Comparison of ENCODE assay signal across 8 cellular contexts in genomic region chr14:67673451-67673850, GRCh38. TPM values are rescaled to one million over a fixed set of nuclear protein-coding genes. Genes with fewer than 3 reads are reported as not detected.
DNase-seq lines count a peak whose midpoint lies in the region; ATAC-seq and TF ChIP-seq lines count a peak whose summit lies in the region.

No MANE protein-coding gene starts in this region.

- peak overlapping the region; percentile 98 for H3K27ac ChIP-seq in skeletal muscle tissue (ENCODE audit: low read depth, low read length)

- H3K4me3 ChIP-seq in HAP-1 (peak overlapping the region; percentile 88), WI38 (ENCODE audit: low read depth, low read length) (peak overlapping the region; percentile 92), skeletal muscle tissue (ENCODE audit: low read length in 3 of 3) (peak overlapping the region; percentile 92 to 99 (median 97))

- H3K9ac ChIP-seq in skeletal muscle tissue (ENCODE audit: low read depth in 1 of 3, low read length in 3 of 3): peak overlapping the region; percentile 97 to 98 (median 98)

- H3K27me3 Mint-ChIP-seq in glutamatergic neuron (ENCODE audit: unreplicated experiment): peaks cover 8% of the 10 kb centered on the region

- ATAC-seq in GM19395 (IDR thresholded peaks at IDR 0.05; ENCODE audit: unreplicated experiment): no peak
- no peak for ATAC-seq in GM21447 (IDR thresholded peaks at IDR 0.05; ENCODE audit: unreplicated experiment)

- H3K4me1 ChIP-seq in HAP-1: peaks cover 12% of the 10 kb centered on the region
- H3K4me1 ChIP-seq in skeletal muscle tissue (ENCODE audit: control insufficient read depth in 3 of 3, insufficient read depth in 3 of 3, low read length in 3 of 3): peaks cover 17 to 30% (median 20%) of the 10 kb centered on the region in 3 donors

- peaks cover 11% of the 10 kb centered on the region for H3K36me3 ChIP-seq in HAP-1 (replicated peaks)
- H3K36me3 ChIP-seq in skeletal muscle tissue (ENCODE audit: control insufficient read depth in 3 of 3, insufficient read depth in 3 of 3, low read length in 3 of 3): peaks cover 0 to 8% (median 0%) of the 10 kb centered on the region in 3 donors

- H3K4me3 Mint-ChIP-seq in glutamatergic neuron (ENCODE audit: unreplicated experiment): peak overlapping the region; percentile 96

- DNase-seq in HAP-1 (ENCODE audit: low spot score in 2 of 2): no peak
- DNase-seq in glutamatergic neuron: no peak
- no peak for DNase-seq in OCI-M2 (lab: John Stamatoyannopoulos, UW; ENCODE audit: unreplicated experiment)
- DNase-seq in CD1c-positive myeloid dendritic cell (ENCODE audit: extremely low spot score): no peak

- H3K9me3 ChIP-seq in HAP-1 (no peaks in the 10 kb centered on the region), skeletal muscle tissue (ENCODE audit: control insufficient read depth in 3 of 3, low read length in 3 of 3) (no peaks in the 10 kb centered on the region)

- TF ChIP-seq CTCF in WI38 (IDR thresholded peaks at IDR 0.05; ENCODE audit: low read depth, low read length) (no peak), glutamatergic neuron (IDR thresholded peaks at IDR 0.05; ENCODE audit: partially characterized antibody, unreplicated experiment) (no peak)

- H3K27ac Mint-ChIP-seq in glutamatergic neuron (ENCODE audit: unreplicated experiment): peak overlapping the region; percentile 79

- H3K9me3 Mint-ChIP-seq in glutamatergic neuron (ENCODE audit: unreplicated experiment): peaks cover 7% of the 10 kb centered on the region

- no peaks in the 10 kb centered on the region for H3K36me3 Mint-ChIP-seq in glutamatergic neuron (ENCODE audit: unreplicated experiment)

- H3K4me1 Mint-ChIP-seq in glutamatergic neuron (ENCODE audit: low read depth, unreplicated experiment): peaks cover 17% of the 10 kb centered on the region

- in situ Hi-C loops in HAP-1 (cut with MboI; ENCODE audit: low sequenced_read_pairs): no loop called here

- H3K27me3 ChIP-seq in HAP-1 (ENCODE audit: low read depth) (no peaks in the 10 kb centered on the region), skeletal muscle tissue (ENCODE audit: control insufficient read depth in 3 of 3, insufficient read depth in 3 of 3, low read length in 3 of 3) (no peaks in the 10 kb centered on the region)

RNA-seq across cellular contexts. Expression of gene VTI1B, which starts 1.0 kb away (rescaled TPM):
- total RNA-seq in glutamatergic neuron (ENCODE audit: unreplicated experiment) (77.7 TPM), skeletal muscle tissue (20.4 TPM)

RNA-seq across cellular contexts. Expression of gene RDH11, which starts 22.1 kb away (rescaled TPM):
- total RNA-seq in glutamatergic neuron (ENCODE audit: unreplicated experiment) (94.7 TPM), skeletal muscle tissue (35.5 TPM)

RNA-seq across cellular contexts. Expression of gene RDH12, which starts 28.2 kb away (rescaled TPM):
- total RNA-seq in glutamatergic neuron (ENCODE audit: unreplicated experiment): 0.22 TPM
- total RNA-seq in skeletal muscle tissue: 0.52 TPM

RNA-seq across cellular contexts. Expression of gene ARG2, which starts 53.7 kb away (rescaled TPM):
- total RNA-seq in glutamatergic neuron (ENCODE audit: unreplicated experiment) (78.7 TPM), skeletal muscle tissue (1.0 TPM)
